In genomic region chr1:9784508-9785133, GRCh38 we compare ENCODE assay signal across 8 cellular contexts. TPM values are rescaled to one million over a fixed set of nuclear protein-coding genes. Genes with fewer than 3 reads are reported as not detected.
DNase-seq lines count a peak whose midpoint lies in the region; ATAC-seq and TF ChIP-seq lines count a peak whose summit lies in the region.

No MANE protein-coding gene starts in this region.

- H3K9ac ChIP-seq in neural cell (ENCODE audit: low read length) = no peak overlapping the region

- DNase-seq in heart right ventricle (peak in 1 of 2 donors; percentile 33), Right ventricle myocardium inferior (ENCODE audit: missing footprints) (no peak), NCI-H2196 treated with DMSO at 0.1 percent for 48 hours (lab: John Stamatoyannopoulos, UW; ENCODE audit: unreplicated experiment) (peak; percentile 37), dermis blood vessel endothelial cell (peak; percentile 86), type B pancreatic cell (ENCODE audit: extremely low spot score, unreplicated experiment) (no peak), occipital lobe (lab: John Stamatoyannopoulos, UW) (no peak)
- DNase-seq in activated CD4-positive, alpha-beta T cell treated with anti-CD3 and anti-CD28 coated beads for 24 hours (ENCODE audit: low read depth in 2 of 2) = peak; percentile 43 to 52

- no peaks in the 10 kb centered on the region for H4K20me1 ChIP-seq in neural cell (ENCODE audit: insufficient read depth)

- peak in 1 of 8 donors; percentile 44 for ATAC-seq in heart right ventricle
- ATAC-seq in Right ventricle myocardium inferior = no peak

- no peaks in the 10 kb centered on the region for H3K9me3 ChIP-seq in heart right ventricle
- no peaks in the 10 kb centered on the region for H3K9me3 ChIP-seq in neural cell (ENCODE audit: low read length)

- H3K27me3 Mint-ChIP-seq in type B pancreatic cell = no peaks in the 10 kb centered on the region

- no peak overlapping the region for H3K4me2 ChIP-seq in neural cell (ENCODE audit: low read length)

- TF ChIP-seq CTCF in heart right ventricle (IDR thresholded peaks at IDR 0.05) (peak; percentile 45 to 76 (median 66)), neural cell (IDR thresholded peaks at IDR 0.05; ENCODE audit: poor library complexity, severe bottlenecking) (peak; percentile 53), type B pancreatic cell (conservative IDR thresholded peaks at IDR 0.05) (peak; percentile 82)

- no peak overlapping the region for H3K27ac Mint-ChIP-seq in type B pancreatic cell

- no peak overlapping the region for H3K4me3 ChIP-seq in heart right ventricle
- no peak overlapping the region for H3K4me3 ChIP-seq in neural cell (ENCODE audit: low read length)

- H3K4me1 Mint-ChIP-seq in type B pancreatic cell (ENCODE audit: unreplicated experiment) = peaks cover 21% of the 10 kb centered on the region

- H3K27ac ChIP-seq in heart right ventricle (no peak overlapping the region), neural cell (ENCODE audit: low read length) (no peak overlapping the region)

- no peak for TF ChIP-seq EP300 in neural cell (conservative IDR thresholded peaks at IDR 0.05; ENCODE audit: poor library complexity, severe bottlenecking)

- H3K27me3 ChIP-seq in heart right ventricle (no peaks in the 10 kb centered on the region), neural cell (ENCODE audit: insufficient read depth, low read depth, low read length) (no peaks in the 10 kb centered on the region)

- peaks cover 27% of the 10 kb centered on the region for H3K79me2 ChIP-seq in neural cell (replicated peaks; ENCODE audit: insufficient read depth, low read length)

- H3K36me3 Mint-ChIP-seq in type B pancreatic cell = peaks cover 8% of the 10 kb centered on the region

- peaks cover 0 to 16% (median 0%) of the 10 kb centered on the region in 9 donors for H3K4me1 ChIP-seq in heart right ventricle

- no peaks in the 10 kb centered on the region for H3F3A ChIP-seq in neural cell (ENCODE audit: insufficient read depth, low read length, poor library complexity, severe bottlenecking)

- no peak overlapping the region for H3K4me3 Mint-ChIP-seq in type B pancreatic cell

- no peak overlapping the region for H2AFZ ChIP-seq in neural cell (ENCODE audit: low read depth, low read length)

- H3K36me3 ChIP-seq in heart right ventricle = no peaks in the 10 kb centered on the region
- H3K36me3 ChIP-seq in neural cell (ENCODE audit: insufficient read depth, low read length) = no peaks in the 10 kb centered on the region

- intact Hi-C loops in heart right ventricle (cut with DNase I) (loop anchor here (1.0 to 10.0 kb wide), 9 partner anchors 78 to 648 kb away; partner anchors contain the start of genes CTNNBIP1 (in 2 of the 10) and CENPS (in 1 of the 10)), Right ventricle myocardium inferior (cut with DNase I) (loop anchor here (1.0 kb wide), 1 partner anchor 83 kb away; no protein-coding TSS in a partner anchor)

- no peaks in the 10 kb centered on the region for H3K9me2 ChIP-seq in neural cell (ENCODE audit: insufficient read depth, low read length)

- TF ChIP-seq RAD21 in neural cell (conservative IDR thresholded peaks at IDR 0.05) = peak; percentile 15

- WGBS in heart right ventricle, 2 donors = 69 to 78% methylated on average over 3 of the region's 3 CpGs

- no peaks in the 10 kb centered on the region for H3K9me3 Mint-ChIP-seq in type B pancreatic cell

TF ChIP-seq in neural cell, 6 proteins besides CTCF, POLR2A, EP300 and RAD21:
- TF ChIP-seq EZH2 (IDR thresholded peaks at IDR 0.05; ENCODE audit: borderline replicate concordance, insufficient read depth, low read length, poor library complexity, severe bottlenecking) = no peak
- no peak for TF ChIP-seq MXI1 (conservative IDR thresholded peaks at IDR 0.05; ENCODE audit: poor library complexity, severe bottlenecking)
- no peak for TF ChIP-seq SMC3 (conservative IDR thresholded peaks at IDR 0.05; ENCODE audit: poor library complexity)
- no peak for TF ChIP-seq POLR2AphosphoS5 (IDR thresholded peaks at IDR 0.05)
- TF ChIP-seq TAF1 (IDR thresholded peaks at IDR 0.05; ENCODE audit: low read depth) = no peak
- TF ChIP-seq, protein P1, sequence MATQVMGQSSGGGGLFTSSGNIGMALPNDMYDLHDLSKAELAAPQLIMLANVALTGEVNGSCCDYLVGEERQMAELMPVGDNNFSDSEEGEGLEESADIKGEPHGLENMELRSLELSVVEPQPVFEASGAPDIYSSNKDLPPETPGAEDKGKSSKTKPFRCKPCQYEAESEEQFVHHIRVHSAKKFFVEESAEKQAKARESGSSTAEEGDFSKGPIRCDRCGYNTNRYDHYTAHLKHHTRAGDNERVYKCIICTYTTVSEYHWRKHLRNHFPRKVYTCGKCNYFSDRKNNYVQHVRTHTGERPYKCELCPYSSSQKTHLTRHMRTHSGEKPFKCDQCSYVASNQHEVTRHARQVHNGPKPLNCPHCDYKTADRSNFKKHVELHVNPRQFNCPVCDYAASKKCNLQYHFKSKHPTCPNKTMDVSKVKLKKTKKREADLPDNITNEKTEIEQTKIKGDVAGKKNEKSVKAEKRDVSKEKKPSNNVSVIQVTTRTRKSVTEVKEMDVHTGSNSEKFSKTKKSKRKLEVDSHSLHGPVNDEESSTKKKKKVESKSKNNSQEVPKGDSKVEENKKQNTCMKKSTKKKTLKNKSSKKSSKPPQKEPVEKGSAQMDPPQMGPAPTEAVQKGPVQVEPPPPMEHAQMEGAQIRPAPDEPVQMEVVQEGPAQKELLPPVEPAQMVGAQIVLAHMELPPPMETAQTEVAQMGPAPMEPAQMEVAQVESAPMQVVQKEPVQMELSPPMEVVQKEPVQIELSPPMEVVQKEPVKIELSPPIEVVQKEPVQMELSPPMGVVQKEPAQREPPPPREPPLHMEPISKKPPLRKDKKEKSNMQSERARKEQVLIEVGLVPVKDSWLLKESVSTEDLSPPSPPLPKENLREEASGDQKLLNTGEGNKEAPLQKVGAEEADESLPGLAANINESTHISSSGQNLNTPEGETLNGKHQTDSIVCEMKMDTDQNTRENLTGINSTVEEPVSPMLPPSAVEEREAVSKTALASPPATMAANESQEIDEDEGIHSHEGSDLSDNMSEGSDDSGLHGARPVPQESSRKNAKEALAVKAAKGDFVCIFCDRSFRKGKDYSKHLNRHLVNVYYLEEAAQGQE (IDR thresholded peaks at IDR 0.05; ENCODE audit: borderline replicate concordance) = no peak

RNA-seq across cellular contexts. Expression of gene CLSTN1, which starts 39.1 kb away (rescaled TPM):
- total RNA-seq in heart right ventricle (10 to 100 TPM; 41.7 to 79.8 (median 64.2) TPM), Right ventricle myocardium inferior (52.3 TPM), dermis blood vessel endothelial cell (72.0 and 110 TPM in 2 replicates), type B pancreatic cell (ENCODE audit: low replicate concordance) (112 and 136 TPM in 2 replicates), occipital lobe (129 TPM)
- polyA plus RNA-seq in heart right ventricle (10 to 100 TPM; 37.1 to 37.4 TPM), neural cell (77.2 and 81.0 TPM in 2 replicates)
- 134 TPM in 2 replicates for polyA minus RNA-seq in neural cell

Comparison
In these comparisons a context has a peak if more than half of its experiments do, and no peak if none do; other contexts are left out.
1. DNase-seq: peak in NCI-H2196 treated with DMSO at 0.1 percent for 48 hours (single experiment), activated CD4-positive, alpha-beta T cell treated with anti-CD3 and anti-CD28 coated beads for 24 hours (2 of 2) and dermis blood vessel endothelial cell (single experiment); none in Right ventricle myocardium inferior (single experiment), type B pancreatic cell (single experiment) and occipital lobe (single experiment).
2. Peak in every context shown above with its lines, with median percentiles within 50 percentile points of each other: CTCF ChIP-seq.